Comparison of ENCODE assay signal across 12 cellular contexts in the genomic region with DNA sequence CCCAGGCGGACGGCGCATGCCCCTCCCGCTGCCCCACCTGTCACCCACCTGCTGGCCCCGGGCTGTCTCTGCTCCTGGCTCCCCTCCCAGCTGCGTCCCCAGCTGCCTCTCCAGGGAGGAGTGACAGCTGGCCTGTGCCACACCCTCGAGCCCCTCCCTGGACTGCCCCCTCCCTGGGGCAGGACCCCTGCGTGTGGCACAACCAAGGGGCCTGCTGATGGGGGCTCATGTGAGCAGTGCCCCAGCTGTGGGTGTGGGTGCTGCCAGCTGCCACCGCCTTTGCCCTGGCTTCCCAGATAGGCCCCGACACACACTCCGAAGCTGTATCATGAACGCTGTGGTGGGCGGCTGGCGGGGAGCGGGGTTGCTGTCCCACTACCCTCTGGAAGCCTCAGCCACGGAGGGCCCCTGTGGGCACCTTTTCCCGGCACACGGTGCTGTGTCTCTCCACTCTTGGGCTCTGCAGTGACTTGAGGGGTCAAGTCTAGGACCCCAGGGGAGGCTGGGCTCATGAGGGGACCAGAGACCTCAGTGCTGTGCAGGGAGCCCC. TPM values are rescaled to one million over a fixed set of nuclear protein-coding genes. Genes with fewer than 3 reads are reported as not detected.
DNase-seq lines count a peak whose midpoint lies in the region; TF ChIP-seq lines count a peak whose summit lies in the region.
"Not testable (repeated sequence)": the region's sequence is repeated elsewhere in the genome, so short reads cannot be mapped to it uniquely, and the experiment has no call there.
"Had no signal": no experiment of that assay in that cellular context is flagged by ENCODE, and none has a peak within 500 bp of the region (broad histone marks: within the 10 kb centered on the region; RNA-seq: fewer than 3 reads in every experiment).

No MANE protein-coding gene starts in this region.

- not testable (repeated sequence) for H3K79me2 ChIP-seq in SK-N-SH (ENCODE audit: insufficient read depth); hepatocyte

- not testable (repeated sequence) for H3K9me3 ChIP-seq in BLaER1 treated with 17β-estradiol and CSF1 and Interleukin-3, amounts not matched to agents 10 nM and 100 nM (replicated peaks in 1 of 11); SK-N-SH; colonic mucosa; hepatocyte (ENCODE audit: low read depth); neutrophil; stomach

- TF ChIP-seq CTCF in SK-N-SH (IDR thresholded peaks at IDR 0.05); colonic mucosa (IDR thresholded peaks at IDR 0.05); hepatocyte (IDR thresholded peaks at IDR 0.05; ENCODE audit: poor library complexity); neutrophil (IDR thresholded peaks at IDR 0.05); stomach (IDR thresholded peaks at IDR 0.05): not testable (repeated sequence)

- H4K20me1 ChIP-seq in BLaER1 treated with 17β-estradiol and CSF1 and Interleukin-3, amounts not matched to agents 10 nM and 100 nM: peaks cover 5 to 44% (median 11%) of the 10 kb centered on the region in 11 experiments; a peak in 17 of 22 replicates
- H4K20me1 ChIP-seq in SK-N-SH (ENCODE audit: insufficient read depth); hepatocyte (ENCODE audit: insufficient read depth, poor library complexity, severe bottlenecking): not testable (repeated sequence)

- WGBS in SK-N-SH (ENCODE audit: low lambda C conversion rate): 84% methylated on average over 11 of the region's 18 CpGs
- WGBS in hepatocyte (ENCODE audit: low lambda C conversion rate, missing lambda C conversion rate): 78% methylated on average over 13 of the region's 18 CpGs
- WGBS in stomach, 5 donors: 61 to 63% (median 63%) methylated on average over 7 to 17 of the region's 18 CpGs

- TF ChIP-seq EP300 in SK-N-SH (IDR thresholded peaks at IDR 0.05; ENCODE audit: borderline replicate concordance in 1 of 2, low read depth in 1 of 2, low read length in 1 of 2); stomach (IDR thresholded peaks at IDR 0.05): not testable (repeated sequence)

- H3K4me1 ChIP-seq in BLaER1 treated with 17β-estradiol and CSF1 and Interleukin-3, amounts not matched to agents 10 nM and 100 nM: peaks cover 55 to 92% (median 81%) of the 10 kb centered on the region in 10 experiments
- H3K4me1 ChIP-seq in SK-N-SH (ENCODE audit: control insufficient read depth in 1 of 2, insufficient read depth in 2 of 2, low read depth in 1 of 2, low read length in 1 of 2) (peaks cover 0 to 46% of the 10 kb centered on the region in 2 experiments; a peak in 2 of 4 replicates), hepatocyte (ENCODE audit: insufficient read depth) (peaks cover 46% of the 10 kb centered on the region), neutrophil (ENCODE audit: control insufficient read depth in 1 of 2, insufficient read depth in 1 of 2, low read depth in 1 of 2, low read length in 1 of 2) (peaks cover 34 to 93% of the 10 kb centered on the region in 2 experiments), stomach (peaks cover 29 to 74% (median 52%) of the 10 kb centered on the region in 4 donors)
- H3K4me1 ChIP-seq in colonic mucosa: not testable (repeated sequence)

- 0 out of 22 replicates have a peak overlapping the region, but pooled peaks of 1 of the 11 experiments have one; percentile 4 for H3K27ac ChIP-seq in BLaER1 treated with 17β-estradiol and CSF1 and Interleukin-3, amounts not matched to agents 10 nM and 100 nM
- H3K27ac ChIP-seq in SK-N-SH (ENCODE audit: low read depth in 2 of 2, low read length in 1 of 2) (peak overlapping the region; percentile 28 to 78; a peak in 1 of 4 replicates), colonic mucosa (peak overlapping the region; percentile 40), hepatocyte (peak overlapping the region; percentile 99), neutrophil (peak overlapping the region; percentile 52), stomach (peak overlapping the region; percentile 60 to 88 (median 83))

- peak overlapping the region; percentile 22 to 77 (median 66); a peak in 21 of 22 replicates for H3K4me2 ChIP-seq in BLaER1 treated with 17β-estradiol and CSF1 and Interleukin-3, amounts not matched to agents 10 nM and 100 nM
- peak overlapping the region; percentile 60; the same call in 1 of the 2 replicates for H3K4me2 ChIP-seq in SK-N-SH
- H3K4me2 ChIP-seq in hepatocyte: peak overlapping the region; percentile 73

- H3F3A ChIP-seq in SK-N-SH (replicated peaks; ENCODE audit: insufficient read depth): not testable (repeated sequence)

- not testable (repeated sequence) for TF ChIP-seq RAD21 in SK-N-SH (IDR thresholded peaks at IDR 0.05; ENCODE audit: low read length)

- POLR2A ChIA-PET in SK-N-SH (lab: Yijun Ruan, JAX): interaction anchor here (1.0 to 2.4 kb wide), 6 partner anchors 41 to 122 kb away, joined by 4 to 11 read pairs (median 6); partner anchors contain the start of genes H19 and SYT8

- H3K9ac ChIP-seq in BLaER1 treated with 17β-estradiol and CSF1 and Interleukin-3, amounts not matched to agents 10 nM and 100 nM: peak overlapping the region in 3 of 11 experiments; percentile 7 to 15 (median 14); a peak in 2 of 22 replicates
- not testable (repeated sequence) for H3K9ac ChIP-seq in SK-N-SH
- peak overlapping the region in 1 of 2 donors; percentile 56 for H3K9ac ChIP-seq in colonic mucosa (ENCODE audit: low read depth in 2 of 2, low read length in 2 of 2)

- H3K27me3 ChIP-seq in BLaER1 treated with 17β-estradiol and CSF1 and Interleukin-3, amounts not matched to agents 10 nM and 100 nM: peaks cover 5 to 16% (median 10%) of the 10 kb centered on the region in 11 experiments
- H3K27me3 ChIP-seq in SK-N-SH (ENCODE audit: insufficient read depth); colonic mucosa; hepatocyte; neutrophil: not testable (repeated sequence)
- peaks cover 0 to 23% (median 0%) of the 10 kb centered on the region in 3 donors for H3K27me3 ChIP-seq in stomach

- CTCF ChIA-PET in SK-N-SH (lab: Yijun Ruan, JAX): interaction anchor here (0.6 to 5.2 kb wide), 29 partner anchors 9 to 288 kb away, joined by 3 to 49 read pairs (median 5); partner anchors contain the start of genes CTSD, H19, SYT8 and TNNI2

- not testable (repeated sequence) for H3K9me2 ChIP-seq in SK-N-SH; hepatocyte (replicated peaks; ENCODE audit: insufficient read depth)

- not testable (repeated sequence) for DNase-seq in SK-N-SH; colonic mucosa; hepatocyte (ENCODE audit: low spot score); stomach

- intact Hi-C loops in colonic mucosa (cut with DNase I); stomach (cut with DNase I; ENCODE audit: low total_unique reads): not testable (repeated sequence)

- not testable (repeated sequence) for TF ChIP-seq POLR2A in stomach (IDR thresholded peaks at IDR 0.05)

- not testable (repeated sequence) for H3K36me3 ChIP-seq in BLaER1 treated with 17β-estradiol and CSF1 and Interleukin-3, amounts not matched to agents 10 nM and 100 nM; SK-N-SH (replicated peaks in 1 of 2; ENCODE audit: control insufficient read depth in 1 of 2, insufficient read depth in 2 of 2, low read length in 1 of 2); colonic mucosa; hepatocyte (replicated peaks; ENCODE audit: insufficient read depth, low read depth); stomach
- H3K36me3 ChIP-seq in neutrophil: peaks cover 85% of the 10 kb centered on the region

- H3K4me3 ChIP-seq in BLaER1 treated with 17β-estradiol and CSF1 and Interleukin-3, amounts not matched to agents 10 nM and 100 nM; SK-N-SH (ENCODE audit: low read depth in 2 of 2, low read length in 1 of 2); colonic mucosa; hepatocyte; neutrophil (ENCODE audit: low read depth in 1 of 2, low read length in 1 of 2): not testable (repeated sequence)
- H3K4me3 ChIP-seq in stomach: peak overlapping the region in 2 of 4 donors; percentile 2 to 31

- not testable (repeated sequence) for H2AFZ ChIP-seq in SK-N-SH (ENCODE audit: low read depth); hepatocyte

RNA-seq across cellular contexts. Expression of gene PRR33, which starts 15.8 kb away (rescaled TPM):
- polyA plus RNA-seq in SK-N-SH (2012; rRNA removed) (not detected in 2 replicates), hepatocyte (0.29 and 0.47 TPM in 2 replicates), stomach (under 1 TPM in 1 of 3 donors, not detected in 2; 0.03 TPM)
- not detected in 2 replicates for polyA plus RNA-seq in SK-N-SH (2012; cell fraction: cytosol; rRNA removed)
- not detected in 2 replicates for polyA plus RNA-seq in SK-N-SH (2012; cell fraction: nucleus; rRNA removed)
- total RNA-seq in colonic mucosa (not detected), hepatocyte (not detected in 2 replicates), stomach (not detected)
- total RNA-seq: CD4-positive, alpha-beta memory T cell; foreskin keratinocyte; H4; HT-29; mononuclear cell; thyroid gland had no signal
- polyA plus RNA-seq: foreskin keratinocyte had no signal

RNA-seq across cellular contexts. Expression of gene LSP1, which starts 23.0 kb away (rescaled TPM):
- polyA plus RNA-seq in SK-N-SH (2012; rRNA removed): 0.34 and 0.38 TPM in 2 replicates
- 0.22 and 0.46 TPM in 2 replicates for polyA plus RNA-seq in SK-N-SH (2012; cell fraction: cytosol; rRNA removed)
- polyA plus RNA-seq in SK-N-SH (2012; cell fraction: nucleus; rRNA removed): 0.19 and 0.54 TPM in 2 replicates
- 10 to 100 TPM; 18.9 to 23.0 TPM for total RNA-seq in colonic mucosa
- 27.1 and 29.9 TPM in 2 replicates for total RNA-seq in hepatocyte
- polyA plus RNA-seq in hepatocyte: 41.4 and 47.0 TPM in 2 replicates
- 10 to 100 TPM in 4 of 5 donors, 1 to 10 TPM in 1; 9.8 to 78.8 (median 46.8) TPM for total RNA-seq in stomach
- 100 to 1,000 TPM in 2 of 3 donors, 10 to 100 TPM in 1; 29.0 to 239 (median 155) TPM for polyA plus RNA-seq in stomach

RNA-seq across cellular contexts. Expression of gene TNNI2, which starts 37.1 kb away (rescaled TPM):
- polyA plus RNA-seq in SK-N-SH (2012; rRNA removed) (not detected in 2 replicates), hepatocyte (5.5 and 10.9 TPM in 2 replicates), stomach (10 to 100 TPM in 2 of 3 donors, under 1 TPM in 1; 0.93 to 23.4 (median 17.0) TPM)
- 0.04 and 0.06 TPM in 2 replicates for polyA plus RNA-seq in SK-N-SH (2012; cell fraction: cytosol; rRNA removed)
- 0.14 and 0.26 TPM in 2 replicates for polyA plus RNA-seq in SK-N-SH (2012; cell fraction: nucleus; rRNA removed)
- total RNA-seq in colonic mucosa (under 1 TPM in 1 of 2 donors, not detected in 1; 0.94 TPM), hepatocyte (0.73 and 2.4 TPM in 2 replicates), stomach (1 to 10 TPM in 1 of 5 donors, not detected in 4; 7.2 TPM)
- total RNA-seq: CD4-positive, alpha-beta memory T cell; H4; thyroid gland had no signal
- polyA plus RNA-seq: CD4-positive, alpha-beta memory T cell had no signal

RNA-seq across cellular contexts. Expression of gene SYT8, which starts 41.1 kb away (rescaled TPM):
- polyA plus RNA-seq in SK-N-SH (2012; rRNA removed): not detected in 2 replicates
- polyA plus RNA-seq in SK-N-SH (2012; cell fraction: cytosol; rRNA removed): not detected in 2 replicates
- 0.13 and 0.15 TPM in 2 replicates for polyA plus RNA-seq in SK-N-SH (2012; cell fraction: nucleus; rRNA removed)
- total RNA-seq in colonic mucosa: 1 to 10 TPM; 1.7 to 3.5 TPM
- 2.6 and 6.3 TPM in 2 replicates for total RNA-seq in hepatocyte
- polyA plus RNA-seq in hepatocyte: 29.2 and 42.1 TPM in 2 replicates
- total RNA-seq in stomach: 10 to 100 TPM in 1 of 5 donors, 1 to 10 TPM in 1, under 1 TPM in 3; 0.72 to 13.4 (median 0.92) TPM
- polyA plus RNA-seq in stomach: 10 to 100 TPM in 1 of 3 donors, 1 to 10 TPM in 2; 1.7 to 77.3 (median 3.7) TPM
- total RNA-seq: CD4-positive, alpha-beta memory T cell; H4; mononuclear cell; thyroid gland had no signal
- polyA plus RNA-seq: CD4-positive, alpha-beta memory T cell had no signal

RNA-seq across cellular contexts. Expression of gene TNNT3, which starts 43.6 kb away (rescaled TPM):
- not detected in 2 replicates for polyA plus RNA-seq in SK-N-SH (2012; rRNA removed)
- not detected in 2 replicates for polyA plus RNA-seq in SK-N-SH (2012; cell fraction: cytosol; rRNA removed)
- 0.08 TPM in 1 of 2 replicates, not detected in the other for polyA plus RNA-seq in SK-N-SH (2012; cell fraction: nucleus; rRNA removed)
- under 1 TPM in 1 of 2 donors, not detected in 1; 0.72 TPM for total RNA-seq in colonic mucosa
- total RNA-seq in hepatocyte: 19.2 and 20.6 TPM in 2 replicates
- polyA plus RNA-seq in hepatocyte: 29.9 and 41.4 TPM in 2 replicates
- 1 to 10 TPM in 2 of 5 donors, not detected in 3; 2.3 to 7.2 TPM for total RNA-seq in stomach
- polyA plus RNA-seq in stomach: 10 to 100 TPM in 1 of 3 donors, 1 to 10 TPM in 1, under 1 TPM in 1; 0.75 to 14.5 (median 3.1) TPM
- total RNA-seq: foreskin keratinocyte, H4, HT-29 had no signal
- polyA plus RNA-seq: CD4-positive, alpha-beta memory T cell; foreskin keratinocyte had no signal
